In genomic region chr12:2170376-2170775, GRCh38 we compare ENCODE assay signal across 16 cellular contexts.
DNase-seq lines count a peak whose midpoint lies in the region; ATAC-seq and TF ChIP-seq lines count a peak whose summit lies in the region.
"Had no signal": no experiment of that assay in that cellular context is flagged by ENCODE, and none has a peak within 500 bp of the region (broad histone marks: within the 10 kb centered on the region; RNA-seq: fewer than 3 reads in every experiment).

No MANE protein-coding gene starts in this region.

- H4K5ac ChIP-seq in mesendoderm (ENCODE audit: low read length): no peak overlapping the region

- H4K8ac ChIP-seq in mesendoderm (ENCODE audit: low read depth, low read length): no peak overlapping the region

- 40 to 57% methylated on average over 1 of the region's 1 CpG for WGBS in esophagus squamous epithelium, 2 donors
- WGBS in mesendoderm (ENCODE audit: extremely low coverage, insufficient coverage, low lambda C conversion rate): no CpG with 5 or more reads among the region's 1 CpG

- H3K23ac ChIP-seq in mesendoderm (ENCODE audit: low read length): no peak overlapping the region

- DNase-seq in A673 (ENCODE audit: low spot score): peak; percentile 21
- DNase-seq in RPMI7951 (ENCODE audit: low read depth): peak; percentile 39
- DNase-seq in esophagus squamous epithelium (lab: John Stamatoyannopoulos, UW): no peak
- DNase-seq in mesendoderm: no peak
- no peak for DNase-seq in activated CD4-positive, alpha-beta T cell treated with anti-CD3 and anti-CD28 coated beads for 1 hour
- no peak for DNase-seq in activated CD8-positive, alpha-beta T cell treated with anti-CD3 and anti-CD28 coated beads, Interleukin-2, amount 10 ng/mL, durations not matched to agents 7 days and 5 days
- DNase-seq in middle frontal gyrus (ENCODE audit: extremely low spot score, low spot score): no peak
- no peak for DNase-seq in A172 (ENCODE audit: low spot score)
- DNase-seq: activated effector memory CD4-positive, alpha-beta T cell treated with anti-CD3 and anti-CD28 coated beads, Interleukin-2, amount 50 U/mL, for 16 hours; GDM1; NCI-H1694 treated with DMSO at 0.1 percent for 48 hours; NCI-H526 treated with DMSO at 0.1 percent for 48 hours; spleen; stimulated activated naive CD8-positive, alpha-beta T cell treated with anti-CD3 and anti-CD28 coated beads, Interleukin-15, Interleukin-2, amounts not matched to agents 100 U/mL and 50 U/mL, for 24 hours had no signal

- H3K9me3 ChIP-seq in A673 (ENCODE audit: low read depth, low read length, poor library complexity, severe bottlenecking) (peaks cover 9% of the 10 kb centered on the region), esophagus squamous epithelium (peaks cover 0 to 20% (median 11%) of the 10 kb centered on the region in 3 donors)
- H3K9me3 ChIP-seq: ovary had no signal

- no peak overlapping the region for H3K18ac ChIP-seq in mesendoderm (ENCODE audit: low read length)

- H3K4me1 ChIP-seq in A673 (ENCODE audit: insufficient read depth, low read length, poor library complexity, severe bottlenecking) (peaks cover 39% of the 10 kb centered on the region), esophagus squamous epithelium (peaks cover 0 to 30% (median 12%) of the 10 kb centered on the region in 3 donors), mesendoderm (ENCODE audit: control insufficient read depth, low read depth, low read length) (peaks cover 17% of the 10 kb centered on the region)
- H3K4me1 ChIP-seq: A549 had no signal

- no peak overlapping the region for H3K4ac ChIP-seq in mesendoderm (ENCODE audit: low read depth, low read length)

- peaks cover 4% of the 10 kb centered on the region for H3K9me3 Mint-ChIP-seq in activated CD8-positive, alpha-beta T cell treated with anti-CD3 and anti-CD28 coated beads, Interleukin-2, amount 10 ng/mL, durations not matched to agents 7 days and 5 days (ENCODE audit: insufficient read depth)

- H3K27me3 ChIP-seq in A673 (replicated peaks; ENCODE audit: insufficient read depth, low read depth, low read length, poor library complexity): no peaks in the 10 kb centered on the region
- H3K27me3 ChIP-seq in esophagus squamous epithelium: peaks cover 0 to 5% (median 0%) of the 10 kb centered on the region in 4 donors
- no peaks in the 10 kb centered on the region for H3K27me3 ChIP-seq in mesendoderm (ENCODE audit: insufficient read depth, low read length, poor library complexity)
- H3K27me3 ChIP-seq: ovary, spleen had no signal

- H3K4me3 ChIP-seq in A673 (ENCODE audit: low read depth, low read length, poor library complexity, severe bottlenecking) (no peak overlapping the region), esophagus squamous epithelium (no peak overlapping the region), mesendoderm (ENCODE audit: low read length) (no peak overlapping the region)
- H3K4me3 ChIP-seq: A549, ovary, spleen had no signal

- H3K9ac ChIP-seq in mesendoderm (ENCODE audit: low read length): no peak overlapping the region

- H3K79me2 ChIP-seq in mesendoderm (ENCODE audit: control insufficient read depth, insufficient read depth, low read length): no peaks in the 10 kb centered on the region

- no peak overlapping the region for H3K4me2 ChIP-seq in mesendoderm (ENCODE audit: low read length)
- H3K4me2 ChIP-seq: A549 had no signal

- no peak overlapping the region for H2BK120ac ChIP-seq in mesendoderm (ENCODE audit: low read depth, low read length)

- H3K27ac Mint-ChIP-seq in activated CD8-positive, alpha-beta T cell treated with anti-CD3 and anti-CD28 coated beads, Interleukin-2, amount 10 ng/mL, durations not matched to agents 7 days and 5 days: no peak overlapping the region

- no peak overlapping the region for H3K27ac ChIP-seq in A673 (ENCODE audit: low read depth, low read length, poor library complexity, severe bottlenecking)
- H3K27ac ChIP-seq in esophagus squamous epithelium: peak overlapping the region; percentile 47 to 91 (median 76)
- H3K27ac ChIP-seq in mesendoderm (ENCODE audit: low read depth, low read length): no peak overlapping the region
- H3K27ac ChIP-seq: A549, ovary had no signal

- CTCF ChIA-PET in A673 (lab: Charles Lee): no interaction called here
- CTCF ChIA-PET in activated CD8-positive, alpha-beta T cell treated with anti-CD3 and anti-CD28 coated beads, Interleukin-2, amount 10 ng/mL, durations not matched to agents 7 days and 5 days (lab: Charles Lee): no interaction called here

- BruUV-seq in A673 (replicated peaks; lab: Mats Ljungman, UMichigan): no TSS peak

- POLR2A ChIA-PET in A673 (lab: Charles Lee; ENCODE audit: low non-redundant PET): no interaction called here
- POLR2A ChIA-PET in activated CD8-positive, alpha-beta T cell treated with anti-CD3 and anti-CD28 coated beads, Interleukin-2, amount 10 ng/mL, durations not matched to agents 7 days and 5 days (lab: Charles Lee): no interaction called here

- H3K79me1 ChIP-seq in mesendoderm (ENCODE audit: low read length): no peaks in the 10 kb centered on the region

- H3K36me3 Mint-ChIP-seq in activated CD8-positive, alpha-beta T cell treated with anti-CD3 and anti-CD28 coated beads, Interleukin-2, amount 10 ng/mL, durations not matched to agents 7 days and 5 days (ENCODE audit: low read depth): no peaks in the 10 kb centered on the region

- H2AK5ac ChIP-seq in mesendoderm (ENCODE audit: low read length): peak overlapping the region; percentile 56

- peaks cover 6% of the 10 kb centered on the region for H3K27me3 Mint-ChIP-seq in activated CD8-positive, alpha-beta T cell treated with anti-CD3 and anti-CD28 coated beads, Interleukin-2, amount 10 ng/mL, durations not matched to agents 7 days and 5 days (ENCODE audit: low read depth)

- H3K4me1 Mint-ChIP-seq in activated CD8-positive, alpha-beta T cell treated with anti-CD3 and anti-CD28 coated beads, Interleukin-2, amount 10 ng/mL, durations not matched to agents 7 days and 5 days (ENCODE audit: low read depth): no peaks in the 10 kb centered on the region

- no peak overlapping the region for H2BK5ac ChIP-seq in mesendoderm (ENCODE audit: low read length)

- H2BK15ac ChIP-seq in mesendoderm (replicated peaks; ENCODE audit: low read depth): no peak overlapping the region

- TF ChIP-seq CTCF in A673 (conservative IDR thresholded peaks at IDR 0.05; ENCODE audit: low read depth, low read length): no peak
- no peak for TF ChIP-seq CTCF in esophagus squamous epithelium (IDR thresholded peaks at IDR 0.05)

- no peak overlapping the region for H3K4me3 Mint-ChIP-seq in activated CD8-positive, alpha-beta T cell treated with anti-CD3 and anti-CD28 coated beads, Interleukin-2, amount 10 ng/mL, durations not matched to agents 7 days and 5 days

- intact Hi-C loops in A673 (cut with micrococcal nuclease; ENCODE audit: unreplicated experiment) (no loop called here), esophagus squamous epithelium (cut with DNase I) (no loop called here)

- no peak for ATAC-seq in activated CD8-positive, alpha-beta T cell treated with anti-CD3 and anti-CD28 coated beads, Interleukin-2, amount 10 ng/mL, durations not matched to agents 7 days and 5 days
- ATAC-seq: A549; stimulated activated naive CD8-positive, alpha-beta T cell treated with anti-CD3 and anti-CD28 coated beads, Interleukin-15, Interleukin-2, amounts not matched to agents 100 U/mL and 50 U/mL, for 24 hours had no signal

- H3K36me3 ChIP-seq in A673 (ENCODE audit: insufficient read depth, low read length, poor library complexity, severe bottlenecking) (no peaks in the 10 kb centered on the region), esophagus squamous epithelium (no peaks in the 10 kb centered on the region), mesendoderm (ENCODE audit: control insufficient read depth, insufficient read depth, low read length) (no peaks in the 10 kb centered on the region)
- H3K36me3 ChIP-seq: ovary, spleen had no signal

- TF ChIP-seq POLR2A in esophagus squamous epithelium (IDR thresholded peaks at IDR 0.05): no peak

- H3K56ac ChIP-seq in mesendoderm (ENCODE audit: low read length): peak overlapping the region; percentile 58

Comparison
In these comparisons a context has a peak if more than half of its experiments do, and no peak if none do; other contexts are left out.
1. DNase-seq: peak in A673 (single experiment) and RPMI7951 (single experiment); none in esophagus squamous epithelium (single experiment), mesendoderm (single experiment), activated CD4-positive, alpha-beta T cell treated with anti-CD3 and anti-CD28 coated beads for 1 hour (single experiment), activated CD8-positive, alpha-beta T cell treated with anti-CD3 and anti-CD28 coated beads, Interleukin-2, amount 10 ng/mL, durations not matched to agents 7 days and 5 days (single experiment), middle frontal gyrus (single experiment) and A172 (single experiment).
2. H3K27ac ChIP-seq: peak in esophagus squamous epithelium (4 of 4); none in A673 (single experiment) and mesendoderm (single experiment).